In genomic region chr12:4153343-4153892, GRCh38 we compare ENCODE assay signal across 1 cellular context.
TF ChIP-seq lines count a peak whose summit lies in the region.

No MANE protein-coding gene starts in this region.

TF ChIP-seq in K562, 482 proteins besides CTCF, POLR2A, EP300 and RAD21 (continued from another document):
- TF ChIP-seq BHLHE40 (IDR thresholded peaks at IDR 0.05; ENCODE audit: low read length) (peak; percentile 51; the same call in 1 of the 2 replicates), CBX3 (IDR thresholded peaks at IDR 0.05; ENCODE audit: borderline replicate concordance in 1 of 2, low read length in 2 of 2) (peak in 1 of 2 experiments; percentile 11; a peak in 1 of 3 replicates), POLR2H (tag; IDR thresholded peaks at IDR 0.05; ENCODE audit: low read depth) (0 out of 2 replicates have a peak, but pooled peaks have one; percentile 50), HIVEP1 (CRISPR knock-in tag; IDR thresholded peaks at IDR 0.05) (peak; percentile 95), MTA2 (IDR thresholded peaks at IDR 0.05; ENCODE audit: low read depth) (peak; percentile 71), HMGN3 (IDR thresholded peaks at IDR 0.05; ENCODE audit: borderline replicate concordance, extremely low read depth, insufficient read length, low read depth, low read length) (no peak), ZNF407 (IDR thresholded peaks at IDR 0.05; ENCODE audit: low read depth) (no peak), DMBX1 (CRISPR knock-in tag; IDR thresholded peaks at IDR 0.05; ENCODE audit: borderline replicate concordance) (peak; percentile 63; the same call in 1 of the 2 replicates), TCF7 (IDR thresholded peaks at IDR 0.05; ENCODE audit: borderline replicate concordance) (no peak), CBFA2T3 (IDR thresholded peaks at IDR 0.05) (peak; percentile 94), ZNF518B (CRISPR knock-in tag; IDR thresholded peaks at IDR 0.05) (no peak), ZNF740 (CRISPR knock-in tag; IDR thresholded peaks at IDR 0.05) (no peak), ZNF740 (tag; IDR thresholded peaks at IDR 0.05) (peak in 1 of 2 experiments; percentile 79; a peak in 2 of 4 replicates), NONO (IDR thresholded peaks at IDR 0.05; ENCODE audit: low read depth in 2 of 2, low read length in 1 of 2) (0 out of 4 replicates have a peak, but pooled peaks of 1 of the 2 experiments have one; percentile 53), ZNF311 (CRISPR knock-in tag; IDR thresholded peaks at IDR 0.05) (0 out of 2 replicates have a peak, but pooled peaks have one; percentile 15), TRIM28 (IDR thresholded peaks at IDR 0.05) (peak; percentile 20; the same call in 1 of the 2 replicates), RB1 (IDR thresholded peaks at IDR 0.05; ENCODE audit: low read depth) (peak; percentile 70), SRSF7 (optimal IDR thresholded peaks at IDR 0.05; ENCODE audit: low read depth, low read length) (no peak), BCLAF1 (IDR thresholded peaks at IDR 0.05; ENCODE audit: borderline replicate concordance in 1 of 2, control insufficient read depth in 1 of 2, low read depth in 2 of 2, low read length in 1 of 2) (no peak), ZBED1 (IDR thresholded peaks at IDR 0.05) (0 out of 2 replicates have a peak, but pooled peaks have one; percentile 31), ARHGAP35 (IDR thresholded peaks at IDR 0.05; ENCODE audit: partially characterized antibody) (no peak)
- TF ChIP-seq, protein P1, sequence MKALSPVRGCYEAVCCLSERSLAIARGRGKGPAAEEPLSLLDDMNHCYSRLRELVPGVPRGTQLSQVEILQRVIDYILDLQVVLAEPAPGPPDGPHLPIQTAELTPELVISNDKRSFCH (CRISPR knock-in tag; IDR thresholded peaks at IDR 0.05), result no peak
- TF ChIP-seq, protein P1 (tag; IDR thresholded peaks at IDR 0.05), result 0 out of 2 replicates have a peak, but pooled peaks have one; percentile 33
- TF ChIP-seq, protein P2, sequence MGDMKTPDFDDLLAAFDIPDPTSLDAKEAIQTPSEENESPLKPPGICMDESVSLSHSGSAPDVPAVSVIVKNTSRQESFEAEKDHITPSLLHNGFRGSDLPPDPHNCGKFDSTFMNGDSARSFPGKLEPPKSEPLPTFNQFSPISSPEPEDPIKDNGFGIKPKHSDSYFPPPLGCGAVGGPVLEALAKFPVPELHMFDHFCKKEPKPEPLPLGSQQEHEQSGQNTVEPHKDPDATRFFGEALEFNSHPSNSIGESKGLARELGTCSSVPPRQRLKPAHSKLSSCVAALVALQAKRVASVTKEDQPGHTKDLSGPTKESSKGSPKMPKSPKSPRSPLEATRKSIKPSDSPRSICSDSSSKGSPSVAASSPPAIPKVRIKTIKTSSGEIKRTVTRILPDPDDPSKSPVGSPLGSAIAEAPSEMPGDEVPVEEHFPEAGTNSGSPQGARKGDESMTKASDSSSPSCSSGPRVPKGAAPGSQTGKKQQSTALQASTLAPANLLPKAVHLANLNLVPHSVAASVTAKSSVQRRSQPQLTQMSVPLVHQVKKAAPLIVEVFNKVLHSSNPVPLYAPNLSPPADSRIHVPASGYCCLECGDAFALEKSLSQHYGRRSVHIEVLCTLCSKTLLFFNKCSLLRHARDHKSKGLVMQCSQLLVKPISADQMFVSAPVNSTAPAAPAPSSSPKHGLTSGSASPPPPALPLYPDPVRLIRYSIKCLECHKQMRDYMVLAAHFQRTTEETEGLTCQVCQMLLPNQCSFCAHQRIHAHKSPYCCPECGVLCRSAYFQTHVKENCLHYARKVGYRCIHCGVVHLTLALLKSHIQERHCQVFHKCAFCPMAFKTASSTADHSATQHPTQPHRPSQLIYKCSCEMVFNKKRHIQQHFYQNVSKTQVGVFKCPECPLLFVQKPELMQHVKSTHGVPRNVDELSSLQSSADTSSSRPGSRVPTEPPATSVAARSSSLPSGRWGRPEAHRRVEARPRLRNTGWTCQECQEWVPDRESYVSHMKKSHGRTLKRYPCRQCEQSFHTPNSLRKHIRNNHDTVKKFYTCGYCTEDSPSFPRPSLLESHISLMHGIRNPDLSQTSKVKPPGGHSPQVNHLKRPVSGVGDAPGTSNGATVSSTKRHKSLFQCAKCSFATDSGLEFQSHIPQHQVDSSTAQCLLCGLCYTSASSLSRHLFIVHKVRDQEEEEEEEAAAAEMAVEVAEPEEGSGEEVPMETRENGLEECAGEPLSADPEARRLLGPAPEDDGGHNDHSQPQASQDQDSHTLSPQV (IDR thresholded peaks at IDR 0.05), result peak; percentile 75
- TF ChIP-seq, protein P3, sequence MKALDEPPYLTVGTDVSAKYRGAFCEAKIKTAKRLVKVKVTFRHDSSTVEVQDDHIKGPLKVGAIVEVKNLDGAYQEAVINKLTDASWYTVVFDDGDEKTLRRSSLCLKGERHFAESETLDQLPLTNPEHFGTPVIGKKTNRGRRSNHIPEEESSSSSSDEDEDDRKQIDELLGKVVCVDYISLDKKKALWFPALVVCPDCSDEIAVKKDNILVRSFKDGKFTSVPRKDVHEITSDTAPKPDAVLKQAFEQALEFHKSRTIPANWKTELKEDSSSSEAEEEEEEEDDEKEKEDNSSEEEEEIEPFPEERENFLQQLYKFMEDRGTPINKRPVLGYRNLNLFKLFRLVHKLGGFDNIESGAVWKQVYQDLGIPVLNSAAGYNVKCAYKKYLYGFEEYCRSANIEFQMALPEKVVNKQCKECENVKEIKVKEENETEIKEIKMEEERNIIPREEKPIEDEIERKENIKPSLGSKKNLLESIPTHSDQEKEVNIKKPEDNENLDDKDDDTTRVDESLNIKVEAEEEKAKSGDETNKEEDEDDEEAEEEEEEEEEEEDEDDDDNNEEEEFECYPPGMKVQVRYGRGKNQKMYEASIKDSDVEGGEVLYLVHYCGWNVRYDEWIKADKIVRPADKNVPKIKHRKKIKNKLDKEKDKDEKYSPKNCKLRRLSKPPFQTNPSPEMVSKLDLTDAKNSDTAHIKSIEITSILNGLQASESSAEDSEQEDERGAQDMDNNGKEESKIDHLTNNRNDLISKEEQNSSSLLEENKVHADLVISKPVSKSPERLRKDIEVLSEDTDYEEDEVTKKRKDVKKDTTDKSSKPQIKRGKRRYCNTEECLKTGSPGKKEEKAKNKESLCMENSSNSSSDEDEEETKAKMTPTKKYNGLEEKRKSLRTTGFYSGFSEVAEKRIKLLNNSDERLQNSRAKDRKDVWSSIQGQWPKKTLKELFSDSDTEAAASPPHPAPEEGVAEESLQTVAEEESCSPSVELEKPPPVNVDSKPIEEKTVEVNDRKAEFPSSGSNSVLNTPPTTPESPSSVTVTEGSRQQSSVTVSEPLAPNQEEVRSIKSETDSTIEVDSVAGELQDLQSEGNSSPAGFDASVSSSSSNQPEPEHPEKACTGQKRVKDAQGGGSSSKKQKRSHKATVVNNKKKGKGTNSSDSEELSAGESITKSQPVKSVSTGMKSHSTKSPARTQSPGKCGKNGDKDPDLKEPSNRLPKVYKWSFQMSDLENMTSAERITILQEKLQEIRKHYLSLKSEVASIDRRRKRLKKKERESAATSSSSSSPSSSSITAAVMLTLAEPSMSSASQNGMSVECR (CRISPR knock-in tag; IDR thresholded peaks at IDR 0.05), result no peak
